In genomic region chr14:48391661-48392060, GRCh38 we compare ENCODE assay signal across 20 cellular contexts.
A peak's percentile ranks its signal among the peaks of the same experiment; 100 is the strongest.
DNase-seq lines count a peak whose midpoint lies in the region; ATAC-seq and TF ChIP-seq lines count a peak whose summit lies in the region.
"Had no signal": no experiment of that assay in that cellular context is flagged by ENCODE, and none has a peak within 500 bp of the region (broad histone marks: within the 10 kb centered on the region; RNA-seq: fewer than 3 reads in every experiment).

No MANE protein-coding gene starts in this region.

- H3K36me3 ChIP-seq in IMR-90 (ENCODE audit: control insufficient read depth, insufficient read depth, low read length) (no peaks in the 10 kb centered on the region), SU-DHL-6 (ENCODE audit: low read length) (no peaks in the 10 kb centered on the region)
- H3K36me3 ChIP-seq: BE2C had no signal

- H3K9me2 ChIP-seq in SU-DHL-6 (replicated peaks; ENCODE audit: insufficient read depth, low read length) = no peaks in the 10 kb centered on the region

- H3K79me2 ChIP-seq in SU-DHL-6 (ENCODE audit: insufficient read depth, low read length) = no peaks in the 10 kb centered on the region

- H3K4me2 ChIP-seq in IMR-90 (ENCODE audit: low read depth, low read length) (no peak overlapping the region), SU-DHL-6 (ENCODE audit: low read depth, low read length, poor library complexity, severe bottlenecking) (no peak overlapping the region)
- H3K4me2 ChIP-seq: GM23338 had no signal

- H4K20me1 ChIP-seq in IMR-90 (ENCODE audit: insufficient read depth, low read length) = no peaks in the 10 kb centered on the region
- H4K20me1 ChIP-seq in SU-DHL-6 (ENCODE audit: low read depth, low read length) = no peaks in the 10 kb centered on the region

- no peaks in the 10 kb centered on the region for H3K27me3 ChIP-seq in IMR-90 (ENCODE audit: control insufficient read depth, insufficient read depth, low read length)
- no peaks in the 10 kb centered on the region for H3K27me3 ChIP-seq in SU-DHL-6 (ENCODE audit: low read length)
- H3K27me3 ChIP-seq: BE2C had no signal

- H4K8ac ChIP-seq in IMR-90 (ENCODE audit: low read depth in 2 of 2, low read length in 2 of 2) = 0 out of 4 replicates have a peak overlapping the region, but pooled peaks of 1 of the 2 experiments have one; percentile 25

- no TSS peak for BruUV-seq in IMR-90 (replicated peaks; lab: Mats Ljungman, UMichigan)

- no peaks in the 10 kb centered on the region for H3K9me1 ChIP-seq in IMR-90 (ENCODE audit: insufficient read depth, low read length)

- no peak overlapping the region for H3K4me3 ChIP-seq in IMR-90 (ENCODE audit: insufficient read depth, low read depth, low read length)
- no peak overlapping the region for H3K4me3 ChIP-seq in SU-DHL-6 (ENCODE audit: insufficient read depth, low read length, poor library complexity, severe bottlenecking)
- H3K4me3 ChIP-seq in astrocyte of the spinal cord (ENCODE audit: low read depth, low read length) = no peak overlapping the region
- H3K4me3 ChIP-seq: GM23338 had no signal

- H2BK15ac ChIP-seq in IMR-90 (ENCODE audit: low read depth, low read length) = no peak overlapping the region

- H3K14ac ChIP-seq in IMR-90 (replicated peaks; ENCODE audit: low read depth, low read length) = no peak overlapping the region

- WGBS in IMR-90 (ENCODE audit: extremely low coverage in 2 of 2, insufficient read length in 1 of 2), 2 experiments = no CpG with 5 or more reads among the region's 5 CpGs

- no peak overlapping the region for H3K56ac ChIP-seq in IMR-90 (ENCODE audit: extremely low read depth, insufficient read depth, low read length)

- H4K5ac ChIP-seq in IMR-90 (ENCODE audit: low read depth, low read length) = no peak overlapping the region

- no peak overlapping the region for H3K23ac ChIP-seq in IMR-90 (ENCODE audit: low read depth, low read length)

- H2BK5ac ChIP-seq in IMR-90 (ENCODE audit: low read depth, low read length, poor library complexity, severe bottlenecking) = peak overlapping the region; percentile 57

- no peaks in the 10 kb centered on the region for H3K79me1 ChIP-seq in IMR-90 (ENCODE audit: low read depth in 1 of 2, low read length in 2 of 2)

- H3K4ac ChIP-seq in IMR-90 (ENCODE audit: low read depth, low read length) = no peak overlapping the region

- intact Hi-C loops in IMR-90 (cut with micrococcal nuclease) = no loop called here

- no peak for TF ChIP-seq RAD21 in IMR-90 (IDR thresholded peaks at IDR 0.05; ENCODE audit: low read length)

- no peak overlapping the region for H2AK5ac ChIP-seq in IMR-90 (ENCODE audit: low read depth, low read length)

- no peak overlapping the region for H4K91ac ChIP-seq in IMR-90 (ENCODE audit: insufficient read depth, low read depth, low read length)

- H3F3A ChIP-seq in SU-DHL-6 (ENCODE audit: insufficient read depth) = no peaks in the 10 kb centered on the region

- 0 out of 2 replicates have a peak overlapping the region, but pooled peaks have one; percentile 24 for H2BK20ac ChIP-seq in IMR-90 (ENCODE audit: low read depth, low read length)

- in situ Hi-C loops in IMR-90 (cut with MboI; ENCODE audit: low sequenced_read_pairs) = no loop called here
- in situ Hi-C loops in astrocyte of the spinal cord (cut with HindIII; ENCODE audit: low sequenced_read_pairs) = no loop called here
- in situ Hi-C loops in G401 (cut with HindIII; ENCODE audit: low sequenced_read_pairs) = no loop called here

- DNase-seq in IMR-90 (peak; percentile 4), astrocyte of the spinal cord (ENCODE audit: low read depth, low spot score) (peak; percentile 2), kidney tubule cell (ENCODE audit: low spot score) (peak; percentile 11), G401 (ENCODE audit: low spot score) (no peak), DMS53 treated with DMSO at 0.1 percent for 48 hours (lab: John Stamatoyannopoulos, UW; ENCODE audit: unreplicated experiment) (no peak)
- no peak for DNase-seq in activated naive CD4-positive, alpha-beta T cell treated with Interleukin-2 at 50 U/mL for 16 hours
- DNase-seq: BE2C; C1 segment of cervical spinal cord; CD4-positive, CD25-positive, alpha-beta regulatory T cell; CD8-positive, alpha-beta memory T cell; COR-L47; DMS 273 treated with DMSO at 0.1 percent for 48 hours; DMS53; GDM1; HFFc6 had no signal

- no peak overlapping the region for H3K18ac ChIP-seq in IMR-90 (ENCODE audit: low read depth, low read length)

- H2AFZ ChIP-seq in IMR-90 (replicated peaks; ENCODE audit: low read length, poor library complexity) (peak overlapping the region; percentile 47), SU-DHL-6 (ENCODE audit: low read depth, low read length, severe bottlenecking) (peak overlapping the region; percentile 52)
- H2AFZ ChIP-seq: GM23338 had no signal

- peak; percentile 27; the same call in 1 of the 2 replicates for ATAC-seq in IMR-90 (ENCODE audit: low read depth)
- no peak for ATAC-seq in HG03439 (IDR thresholded peaks at IDR 0.05; ENCODE audit: unreplicated experiment)
- ATAC-seq: GM23338, HCT116, HepG2 had no signal

- no peak for TF ChIP-seq CTCF in IMR-90 (conservative IDR thresholded peaks at IDR 0.05; ENCODE audit: low read depth, low read length)
- TF ChIP-seq CTCF in SU-DHL-6 (IDR thresholded peaks at IDR 0.05; ENCODE audit: insufficient read depth, low read length, poor library complexity, severe bottlenecking) = no peak
- TF ChIP-seq CTCF in astrocyte of the spinal cord (IDR thresholded peaks at IDR 0.05; ENCODE audit: low read depth, low read length) = no peak

- H3K27ac ChIP-seq in IMR-90 (ENCODE audit: insufficient read depth, low read length) = no peak overlapping the region
- H3K27ac ChIP-seq in SU-DHL-6 (ENCODE audit: low read depth, low read length) = no peak overlapping the region

- H3K4me1 ChIP-seq in IMR-90 (ENCODE audit: control insufficient read depth, insufficient read depth, low read length) = no peaks in the 10 kb centered on the region
- H3K4me1 ChIP-seq: BE2C had no signal

- POLR2A ChIA-PET in IMR-90 (lab: Charles Lee; ENCODE audit: unreplicated experiment) = no interaction called here

- H2AK9ac ChIP-seq in IMR-90 (replicated peaks; ENCODE audit: low read depth, low read length, poor library complexity) = no peak overlapping the region

- CTCF ChIA-PET in IMR-90 (lab: Yijun Ruan, JAX) = no interaction called here

- H3K9me3 ChIP-seq in IMR-90 (ENCODE audit: control insufficient read depth, insufficient read depth, low read length) (0 out of 2 replicates have a peak, but pooled peaks cover 1% of the 10 kb centered on the region), SU-DHL-6 (ENCODE audit: insufficient read depth, low read length) (no peaks in the 10 kb centered on the region)
- H3K9me3 ChIP-seq: BE2C had no signal

- peak overlapping the region; percentile 32; the same call in 1 of the 2 replicates for H2BK120ac ChIP-seq in IMR-90 (ENCODE audit: low read depth, low read length)

- TF ChIP-seq POLR2A in IMR-90 (IDR thresholded peaks at IDR 0.05; ENCODE audit: low read depth, low read length) = no peak

- dilution Hi-C loops in IMR-90 (cut with HindIII; ENCODE audit: low sequenced_read_pairs, unreplicated experiment) = no loop called here

- H3K9ac ChIP-seq in IMR-90 (ENCODE audit: low read depth, low read length) (no peak overlapping the region), SU-DHL-6 (ENCODE audit: low read length) (no peak overlapping the region)

TF ChIP-seq in IMR-90, 13 proteins besides CTCF, POLR2A, EP300 and RAD21:
- TF ChIP-seq RCOR1 (IDR thresholded peaks at IDR 0.05; ENCODE audit: insufficient replicate concordance, low read length) = no peak
- TF ChIP-seq ELK1 (IDR thresholded peaks at IDR 0.05; ENCODE audit: borderline replicate concordance, low read depth, low read length) = no peak
- TF ChIP-seq NFE2L2 (IDR thresholded peaks at IDR 0.05; ENCODE audit: low read depth, low read length) = no peak
- TF ChIP-seq FOS (IDR thresholded peaks at IDR 0.05; ENCODE audit: low read depth, low read length) = no peak
- TF ChIP-seq MAFK (IDR thresholded peaks at IDR 0.05; ENCODE audit: low read depth, low read length) = no peak
- no peak for TF ChIP-seq CEBPB (IDR thresholded peaks at IDR 0.05; ENCODE audit: low read depth, low read length)
- TF ChIP-seq RFX5 (IDR thresholded peaks at IDR 0.05; ENCODE audit: low read depth, low read length) = no peak
- no peak for TF ChIP-seq CHD1 (IDR thresholded peaks at IDR 0.05; ENCODE audit: low read depth, low read length)
- TF ChIP-seq SMC3 (IDR thresholded peaks at IDR 0.05; ENCODE audit: low read depth, low read length) = no peak
- TF ChIP-seq MXI1 (IDR thresholded peaks at IDR 0.05; ENCODE audit: borderline replicate concordance, low read depth, low read length) = no peak
- no peak for TF ChIP-seq MAZ (IDR thresholded peaks at IDR 0.05; ENCODE audit: borderline replicate concordance, low read depth, low read length)
- no peak for TF ChIP-seq USF2 (IDR thresholded peaks at IDR 0.05; ENCODE audit: low read depth, low read length)
- TF ChIP-seq BHLHE40 (IDR thresholded peaks at IDR 0.05; ENCODE audit: low read depth, low read length) = no peak

Comparison
In these comparisons a context has a peak if more than half of its experiments do, and no peak if none do; other contexts are left out.
1. DNase-seq: peak in IMR-90 (single experiment), astrocyte of the spinal cord (single experiment) and kidney tubule cell (single experiment); none in G401 (single experiment), DMS53 treated with DMSO at 0.1 percent for 48 hours (single experiment) and activated naive CD4-positive, alpha-beta T cell treated with Interleukin-2 at 50 U/mL for 16 hours (single experiment).